In the genomic region with DNA sequence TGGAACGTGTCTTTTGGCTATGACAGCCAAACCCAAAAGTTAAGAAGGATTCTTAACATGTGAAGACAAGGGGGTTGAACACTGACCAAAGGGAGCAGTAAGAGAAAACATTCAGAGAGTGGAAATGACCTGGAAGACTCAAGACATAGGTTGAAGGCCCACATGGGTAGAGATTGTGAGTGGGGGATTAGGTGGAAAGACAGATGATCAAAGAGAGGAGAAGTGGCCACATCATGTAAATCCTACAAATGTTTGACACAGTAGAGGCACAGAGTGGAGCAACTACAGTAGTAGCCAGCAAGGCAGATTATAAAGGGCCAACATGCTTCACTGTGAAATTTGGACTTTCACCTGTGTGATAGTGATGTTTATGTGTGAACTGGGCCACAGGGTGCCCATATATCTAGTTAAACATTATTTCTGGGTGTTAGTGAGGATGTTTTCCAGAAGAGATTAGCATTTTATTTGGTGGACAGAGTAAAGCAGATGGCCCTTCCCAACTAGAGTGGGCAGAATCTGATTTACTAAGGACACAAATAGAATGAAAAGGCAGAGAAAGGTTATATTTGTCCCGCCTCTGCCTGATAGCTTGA, we compare ENCODE assay signal across 25 cellular contexts.
"Had no signal": no experiment of that assay in that cellular context is flagged by ENCODE, and none has a peak within 500 bp of the region (broad histone marks: within the 10 kb centered on the region; RNA-seq: fewer than 3 reads in every experiment).

No MANE protein-coding gene starts in this region.

- H3K4me2 ChIP-seq: smooth muscle cell had no signal

- H3K4me3 Mint-ChIP-seq: naive thymus-derived CD4-positive, alpha-beta T cell; natural killer cell treated with Interleukin-12 subunit alpha and Interleukin-12 subunit beta and Interleukin-15 and Interleukin-18, amount 100 ng/mL, for 72 hours; stimulated activated naive B cell treated with anti-CD40 and anti-IgM and Interleukin-4, amounts not matched to agents 10 μg/mL and 1 μg/mL and 100 μg/mL, for 72 hours had no signal

- H3K4me3 ChIP-seq: lower lobe of right lung, pancreas, prostate gland, sigmoid colon, smooth muscle cell, stomach, testis, thyroid gland, transverse colon, upper lobe of left lung, vagina had no signal

- H3K27ac ChIP-seq: lower lobe of right lung, pancreas, prostate gland, sigmoid colon, stomach, testis, thyroid gland, transverse colon, upper lobe of left lung, vagina had no signal

- H3K27me3 Mint-ChIP-seq: naive thymus-derived CD4-positive, alpha-beta T cell; natural killer cell treated with Interleukin-12 subunit alpha and Interleukin-12 subunit beta and Interleukin-15 and Interleukin-18, amount 100 ng/mL, for 72 hours; stimulated activated naive B cell treated with anti-CD40 and anti-IgM and Interleukin-4, amounts not matched to agents 10 μg/mL and 1 μg/mL and 100 μg/mL, for 72 hours had no signal

- H3K4me1 ChIP-seq: lower lobe of right lung, pancreas, prostate gland, sigmoid colon, stomach, testis, thyroid gland, transverse colon, upper lobe of left lung, vagina had no signal

- H3K27ac Mint-ChIP-seq: naive thymus-derived CD4-positive, alpha-beta T cell; natural killer cell treated with Interleukin-12 subunit alpha and Interleukin-12 subunit beta and Interleukin-15 and Interleukin-18, amount 100 ng/mL, for 72 hours; stimulated activated naive B cell treated with anti-CD40 and anti-IgM and Interleukin-4, amounts not matched to agents 10 μg/mL and 1 μg/mL and 100 μg/mL, for 72 hours had no signal

- ATAC-seq: left ventricle myocardium superior; lower lobe of right lung; naive thymus-derived CD4-positive, alpha-beta T cell; natural killer cell treated with Interleukin-12 subunit alpha and Interleukin-12 subunit beta and Interleukin-15 and Interleukin-18, amount 100 ng/mL, for 72 hours; pancreas; right cardiac atrium; stimulated activated naive B cell treated with anti-CD40 and anti-IgM and Interleukin-4, amounts not matched to agents 10 μg/mL and 1 μg/mL and 100 μg/mL, for 72 hours; stimulated activated naive CD8-positive, alpha-beta T cell treated with anti-CD3 and anti-CD28 coated beads, Interleukin-15, Interleukin-2, amounts not matched to agents 100 U/mL and 50 U/mL, for 24 hours had no signal

- H3K4me1 Mint-ChIP-seq: naive thymus-derived CD4-positive, alpha-beta T cell; stimulated activated naive B cell treated with anti-CD40 and anti-IgM and Interleukin-4, amounts not matched to agents 10 μg/mL and 1 μg/mL and 100 μg/mL, for 72 hours had no signal

- H3K9me3 ChIP-seq: lower lobe of right lung, pancreas, prostate gland, sigmoid colon, stomach, testis, thyroid gland, upper lobe of left lung, vagina had no signal

- H3K27me3 ChIP-seq: pancreas, sigmoid colon, stomach, testis, thyroid gland, transverse colon, upper lobe of left lung, vagina had no signal

- H3K36me3 ChIP-seq: lower lobe of right lung, pancreas, prostate gland, sigmoid colon, stomach, thyroid gland, transverse colon, upper lobe of left lung, vagina had no signal

- H3K36me3 Mint-ChIP-seq: naive thymus-derived CD4-positive, alpha-beta T cell; stimulated activated naive B cell treated with anti-CD40 and anti-IgM and Interleukin-4, amounts not matched to agents 10 μg/mL and 1 μg/mL and 100 μg/mL, for 72 hours had no signal

- DNase-seq: islet precursor cell; left ventricle myocardium superior; lower lobe of right lung; mammary epithelial cell; mesenchymal stem cell; naive thymus-derived CD4-positive, alpha-beta T cell; pancreas; posterior cingulate gyrus; retina; right cardiac atrium; sigmoid colon; stimulated activated CD4-positive, alpha-beta T cell treated with anti-CD3 and anti-CD28 coated beads, Interleukin-15, amount 100 ng/mL, for 24 hours; stimulated activated CD4-positive, alpha-beta T cell treated with anti-CD3 and anti-CD28 coated beads, Interleukin-2, amount 100 ng/mL, for 24 hours; stimulated activated CD4-positive, alpha-beta T cell treated with anti-CD3 and anti-CD28 coated beads, Interleukin-4, amount 100 ng/mL, for 1 hour; stimulated activated naive B cell treated with anti-CD40 and anti-IgM and Interleukin-4, amounts not matched to agents 10 μg/mL and 1 μg/mL and 100 μg/mL, for 72 hours; stimulated activated naive CD8-positive, alpha-beta T cell treated with anti-CD3 and anti-CD28 coated beads, Interleukin-15, Interleukin-2, amounts not matched to agents 100 U/mL and 50 U/mL, for 24 hours; stomach; testis; thyroid gland; transverse colon; upper lobe of left lung had no signal
